Comparison of ENCODE assay signal across 8 cellular contexts in the genomic region with DNA sequence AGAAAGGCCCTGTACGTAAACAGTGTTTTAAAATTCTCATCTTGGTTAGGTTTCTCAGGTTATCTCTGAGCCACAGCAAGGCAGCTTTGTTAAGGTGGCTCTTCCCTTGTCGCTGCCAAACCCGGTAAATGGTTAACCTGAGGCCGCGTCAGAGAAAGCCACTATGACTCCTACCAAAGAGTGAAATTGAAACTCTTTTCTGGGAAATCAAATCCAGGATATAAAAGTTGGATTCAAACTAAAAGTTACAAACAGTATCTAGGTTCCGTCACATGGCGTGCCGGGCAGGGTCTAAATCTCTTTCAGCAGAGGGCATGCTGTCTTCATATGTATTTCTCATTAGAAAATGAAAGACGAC. TPM values are rescaled to one million over a fixed set of nuclear protein-coding genes. Genes with fewer than 3 reads are reported as not detected.
DNase-seq lines count a peak whose midpoint lies in the region; ATAC-seq, FAIRE-seq and TF ChIP-seq lines count a peak whose summit lies in the region.

No MANE protein-coding gene starts in this region.

- ATAC-seq in GM21717 (IDR thresholded peaks at IDR 0.05; ENCODE audit: unreplicated experiment), result peak; percentile 54

- H3K27me3 ChIP-seq in endothelial cell of umbilical vein (ENCODE audit: control insufficient read depth in 2 of 2, insufficient read depth in 2 of 2, low read length in 2 of 2), result no peaks in the 10 kb centered on the region
- no peaks in the 10 kb centered on the region for H3K27me3 ChIP-seq in muscle layer of duodenum (ENCODE audit: low read depth, low read length)
- no peaks in the 10 kb centered on the region for H3K27me3 ChIP-seq in stomach smooth muscle (ENCODE audit: control insufficient read depth in 1 of 2, insufficient read depth in 2 of 2, low read length in 2 of 2)

- H3K36me3 ChIP-seq in ES-I3 (ENCODE audit: insufficient read depth, low read length), result no peaks in the 10 kb centered on the region
- H3K36me3 ChIP-seq in endothelial cell of umbilical vein (ENCODE audit: control insufficient read depth in 2 of 2, extremely low read depth in 1 of 2, insufficient read depth in 2 of 2, low read length in 2 of 2), result no peaks in the 10 kb centered on the region
- H3K36me3 ChIP-seq in muscle layer of duodenum (ENCODE audit: control insufficient read depth in 1 of 2, insufficient read depth in 2 of 2, low read length in 2 of 2), result no peaks in the 10 kb centered on the region
- no peaks in the 10 kb centered on the region for H3K36me3 ChIP-seq in stomach smooth muscle (ENCODE audit: control insufficient read depth in 2 of 2, insufficient read depth in 2 of 2, low read length in 2 of 2)

- H3K79me2 ChIP-seq in endothelial cell of umbilical vein (ENCODE audit: control insufficient read depth, insufficient read depth, low read length), result no peaks in the 10 kb centered on the region

- no peak for TF ChIP-seq EP300 in Ishikawa (IDR thresholded peaks at IDR 0.05; ENCODE audit: borderline replicate concordance)

- peak overlapping the region; percentile 85 for H2AFZ ChIP-seq in endothelial cell of umbilical vein (ENCODE audit: low read depth, low read length)

- FAIRE-seq in endothelial cell of umbilical vein (lab: Jason Lieb, UNC) (peak; percentile 15), H54 (lab: Jason Lieb, UNC) (no peak)

- CTCF ChIA-PET in endothelial cell of umbilical vein (lab: Charles Lee), result interaction anchor here (1.1 to 6.5 kb wide), 5 partner anchors 10 to 402 kb away, joined by 3 to 197 read pairs (median 3); no protein-coding TSS in a partner anchor

- intact Hi-C loops in activated CD4-positive, alpha-beta T cell treated with anti-CD3 and anti-CD28 coated beads, Interleukin-2, amount 10 ng/mL, durations not matched to agents 24 days and 14 days (cut with micrococcal nuclease), result loop anchor here (1.0 to 5.0 kb wide), 11 partner anchors 114 to 521 kb away; partner anchors contain the start of genes ABCE1, ANAPC10, OTUD4 and ZNF827
- intact Hi-C loops in endothelial cell of umbilical vein (cut with micrococcal nuclease), result loop anchor here (1.0 to 5.0 kb wide), 9 partner anchors 115 to 1442 kb away; partner anchors contain the start of gene OTUD4

- H3K4me1 ChIP-seq in ES-I3 (ENCODE audit: insufficient read depth, low read length) (no peaks in the 10 kb centered on the region; the same call in 1 of the 2 replicates), endothelial cell of umbilical vein (ENCODE audit: control insufficient read depth, extremely low read depth, insufficient read depth, low read length) (peaks cover 26% of the 10 kb centered on the region), muscle layer of duodenum (ENCODE audit: control insufficient read depth in 1 of 2, insufficient read depth in 2 of 2, low read length in 2 of 2) (peaks cover 5 to 13% of the 10 kb centered on the region in 2 donors), stomach smooth muscle (ENCODE audit: control insufficient read depth, insufficient read depth, low read length) (peaks cover 3% of the 10 kb centered on the region)

- H3K9me1 ChIP-seq in endothelial cell of umbilical vein (replicated peaks; ENCODE audit: control insufficient read depth, extremely low read depth, insufficient read depth, low read length), result no peaks in the 10 kb centered on the region

- H3K27ac ChIP-seq in endothelial cell of umbilical vein (ENCODE audit: insufficient read depth, low read depth, low read length), result peak overlapping the region; percentile 98
- H3K27ac ChIP-seq in muscle layer of duodenum (ENCODE audit: low read length), result peak overlapping the region; percentile 96
- peak overlapping the region; percentile 90 for H3K27ac ChIP-seq in stomach smooth muscle (ENCODE audit: low read length)

- no peak for TF ChIP-seq CTCF in endothelial cell of umbilical vein (IDR thresholded peaks at IDR 0.05; ENCODE audit: extremely low read depth in 1 of 2, insufficient read depth in 1 of 2, low read depth in 1 of 2, low read length in 2 of 2)

- no peak for TF ChIP-seq POLR2A in endothelial cell of umbilical vein (IDR thresholded peaks at IDR 0.05; ENCODE audit: low read depth, low read length)
- no peak for TF ChIP-seq POLR2A in H54 (IDR thresholded peaks at IDR 0.05; ENCODE audit: low read depth, low read length)

- POLR2A ChIA-PET in endothelial cell of umbilical vein (lab: Charles Lee), result no interaction called here

- peak overlapping the region; percentile 99 for H3K27ac Mint-ChIP-seq in activated CD4-positive, alpha-beta T cell treated with anti-CD3 and anti-CD28 coated beads, Interleukin-2, amount 10 ng/mL, durations not matched to agents 24 days and 14 days

- TSS peak; percentile 79 for BruUV-seq in endothelial cell of umbilical vein (replicated peaks; lab: Mats Ljungman, UMichigan)

- peak overlapping the region; percentile 98 for H3K4me3 Mint-ChIP-seq in activated CD4-positive, alpha-beta T cell treated with anti-CD3 and anti-CD28 coated beads, Interleukin-2, amount 10 ng/mL, durations not matched to agents 24 days and 14 days

- H3K4me3 ChIP-seq in endothelial cell of umbilical vein (replicated peaks in 1 of 3; ENCODE audit: insufficient read depth in 1 of 3, low read depth in 1 of 3, low read length in 3 of 3), result peak overlapping the region; percentile 87 to 98 (median 91)
- peak overlapping the region; percentile 74 to 95 for H3K4me3 ChIP-seq in muscle layer of duodenum (ENCODE audit: low read depth in 1 of 2, low read length in 2 of 2)
- peak overlapping the region; percentile 90 to 92 for H3K4me3 ChIP-seq in stomach smooth muscle (ENCODE audit: low read length in 2 of 2)

- H4K20me1 ChIP-seq in endothelial cell of umbilical vein (replicated peaks; ENCODE audit: control insufficient read depth, extremely low read depth, insufficient read depth, low read length), result no peaks in the 10 kb centered on the region

- TF ChIP-seq RAD21 in Ishikawa (IDR thresholded peaks at IDR 0.05; ENCODE audit: low read depth), result no peak

- H3K36me3 Mint-ChIP-seq in activated CD4-positive, alpha-beta T cell treated with anti-CD3 and anti-CD28 coated beads, Interleukin-2, amount 10 ng/mL, durations not matched to agents 24 days and 14 days (ENCODE audit: low read depth), result peaks cover 29% of the 10 kb centered on the region

- peak overlapping the region; percentile 99 for H3K9ac ChIP-seq in ES-I3 (ENCODE audit: low read depth, low read length)
- H3K9ac ChIP-seq in endothelial cell of umbilical vein (replicated peaks; ENCODE audit: extremely low read depth, insufficient read depth, low read length), result peak overlapping the region; percentile 98
- peak overlapping the region; percentile 92 to 99 for H3K9ac ChIP-seq in stomach smooth muscle (ENCODE audit: low read length in 2 of 2)

- peaks cover 3% of the 10 kb centered on the region; the same call in 1 of the 2 replicates for H3K9me3 ChIP-seq in ES-I3 (ENCODE audit: control insufficient read depth, insufficient read depth, low read length)
- no peaks in the 10 kb centered on the region for H3K9me3 ChIP-seq in endothelial cell of umbilical vein (replicated peaks; ENCODE audit: control insufficient read depth, insufficient read depth, low read length)
- no peaks in the 10 kb centered on the region for H3K9me3 ChIP-seq in muscle layer of duodenum (ENCODE audit: control insufficient read depth in 1 of 2, low read length in 2 of 2)
- H3K9me3 ChIP-seq in stomach smooth muscle (ENCODE audit: control insufficient read depth in 2 of 2, low read length in 2 of 2), result no peaks in the 10 kb centered on the region

- dilution Hi-C loops in endothelial cell of umbilical vein (cut with MboI; ENCODE audit: extremely low pct_ligation_motif_present, low sequenced_read_pairs), result no loop called here

- H3K4me2 ChIP-seq in endothelial cell of umbilical vein (ENCODE audit: insufficient read depth, low read length), result peak overlapping the region; percentile 98

- DNase-seq in activated CD4-positive, alpha-beta T cell treated with anti-CD3 and anti-CD28 coated beads, Interleukin-2, amount 10 ng/mL, durations not matched to agents 24 days and 14 days, result peak; percentile 88
- no peak for DNase-seq in endothelial cell of umbilical vein (ENCODE audit: low read depth, low spot score)
- DNase-seq in H54 (ENCODE audit: insufficient read length, low spot score), result no peak

- peaks cover 1% of the 10 kb centered on the region for H3K27me3 Mint-ChIP-seq in activated CD4-positive, alpha-beta T cell treated with anti-CD3 and anti-CD28 coated beads, Interleukin-2, amount 10 ng/mL, durations not matched to agents 24 days and 14 days

- peaks cover 41% of the 10 kb centered on the region for H3K4me1 Mint-ChIP-seq in activated CD4-positive, alpha-beta T cell treated with anti-CD3 and anti-CD28 coated beads, Interleukin-2, amount 10 ng/mL, durations not matched to agents 24 days and 14 days

- H3K9me3 Mint-ChIP-seq in activated CD4-positive, alpha-beta T cell treated with anti-CD3 and anti-CD28 coated beads, Interleukin-2, amount 10 ng/mL, durations not matched to agents 24 days and 14 days, result peaks cover 8% of the 10 kb centered on the region

TF ChIP-seq in endothelial cell of umbilical vein, 7 proteins besides CTCF, POLR2A, EP300 and RAD21:
- TF ChIP-seq JUN (IDR thresholded peaks at IDR 0.05; ENCODE audit: borderline replicate concordance, insufficient read depth, insufficient read length, low read depth) (no peak), EZH2 (IDR thresholded peaks at IDR 0.05; ENCODE audit: borderline replicate concordance, low read depth, low read length, severe bottlenecking) (no peak), FOS (IDR thresholded peaks at IDR 0.05; ENCODE audit: borderline replicate concordance, insufficient read depth, low read length) (no peak), POLR2AphosphoS5 (IDR thresholded peaks at IDR 0.05; ENCODE audit: insufficient read depth, low read depth, low read length) (no peak), MYC (IDR thresholded peaks at IDR 0.05; ENCODE audit: low read depth, low read length) (no peak), GATA2 (IDR thresholded peaks at IDR 0.05; ENCODE audit: insufficient read depth, insufficient read length, low read depth, low read length) (no peak)
- TF ChIP-seq, protein P1, sequence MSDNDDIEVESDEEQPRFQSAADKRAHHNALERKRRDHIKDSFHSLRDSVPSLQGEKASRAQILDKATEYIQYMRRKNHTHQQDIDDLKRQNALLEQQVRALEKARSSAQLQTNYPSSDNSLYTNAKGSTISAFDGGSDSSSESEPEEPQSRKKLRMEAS (IDR thresholded peaks at IDR 0.05; ENCODE audit: insufficient read depth, insufficient read length), result no peak

RNA-seq across cellular contexts. Expression of gene MMAA, which starts 0.4 kb away (rescaled TPM):
- 18.9 and 19.5 TPM in 2 replicates for total RNA-seq in activated CD4-positive, alpha-beta T cell treated with anti-CD3 and anti-CD28 coated beads, Interleukin-2, amount 10 ng/mL, durations not matched to agents 24 days and 14 days
- total RNA-seq in endothelial cell of umbilical vein, result 5.1 and 5.6 TPM in 2 replicates
- polyA plus RNA-seq in endothelial cell of umbilical vein, result 1.3 and 2.2 TPM in 2 replicates
- 3.1 and 3.2 TPM in 2 replicates for polyA plus RNA-seq in endothelial cell of umbilical vein (2011; cell fraction: cytosol; rRNA removed)
- 2.8 and 3.8 TPM in 2 replicates for polyA plus RNA-seq in endothelial cell of umbilical vein (2011; cell fraction: nucleus; rRNA removed)
- polyA plus RNA-seq in endothelial cell of umbilical vein (2012), result 5.1 and 7.3 TPM in 2 replicates
- polyA minus RNA-seq in endothelial cell of umbilical vein, result 3.7 and 4.1 TPM in 2 replicates
- polyA minus RNA-seq in endothelial cell of umbilical vein (2011; cell fraction: cytosol; rRNA and poly(A)+ RNA removed), result not detected
- polyA minus RNA-seq in endothelial cell of umbilical vein (2011; cell fraction: nucleus; rRNA and poly(A)+ RNA removed), result 2.5 and 3.5 TPM in 2 replicates
